Comparison of ENCODE assay signal across 13 cellular contexts in the genomic region with DNA sequence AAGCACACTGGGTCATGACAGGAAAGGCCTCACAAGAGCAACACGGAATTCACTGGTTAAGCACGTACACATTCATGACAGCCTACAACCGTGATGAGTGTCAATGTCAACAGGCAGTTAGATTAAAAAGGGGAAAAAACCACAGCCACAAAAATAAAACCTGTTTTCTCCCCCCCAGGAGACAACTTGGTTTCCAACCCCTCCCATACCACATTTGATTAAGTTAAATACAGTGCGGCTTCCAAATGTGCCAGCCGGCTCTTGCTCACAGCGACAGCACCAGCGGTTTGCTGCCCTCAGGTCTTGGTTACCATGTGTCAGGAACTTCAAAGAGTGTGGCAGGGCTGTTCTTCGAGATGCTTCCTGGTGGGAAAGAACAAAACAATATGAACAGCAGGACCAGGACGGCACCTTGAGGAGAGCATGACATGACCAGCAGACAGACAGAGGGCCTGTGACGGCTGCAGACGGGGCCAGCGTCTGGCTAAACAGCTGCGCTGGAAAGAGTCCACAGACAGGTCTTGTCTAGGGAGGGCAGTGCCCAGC.
DNase-seq lines count a peak whose midpoint lies in the region; ATAC-seq and TF ChIP-seq lines count a peak whose summit lies in the region.
"Had no signal": no experiment of that assay in that cellular context is flagged by ENCODE, and none has a peak within 500 bp of the region (broad histone marks: within the 10 kb centered on the region; RNA-seq: fewer than 3 reads in every experiment).

No MANE protein-coding gene starts in this region.

- POLR2A ChIA-PET in HEK293T (lab: Yijun Ruan, JAX), result no interaction called here

- no peak for TF ChIP-seq CTCF in chondrocyte (IDR thresholded peaks at IDR 0.05)
- TF ChIP-seq CTCF in gastrocnemius medialis (IDR thresholded peaks at IDR 0.05 in 4 of 5, conservative IDR thresholded peaks at IDR 0.05 in 1 of 5), result no peak

- H3K9me3 Mint-ChIP-seq in activated CD4-positive, alpha-beta T cell treated with anti-CD3 and anti-CD28 coated beads, Interleukin-2, amount 10 ng/mL, durations not matched to agents 24 days and 14 days, result no peaks in the 10 kb centered on the region
- peaks cover 6% of the 10 kb centered on the region for H3K9me3 Mint-ChIP-seq in chondrocyte (ENCODE audit: low read depth)

- in situ Hi-C loops in gastrocnemius medialis (cut with MboI; ENCODE audit: low sequenced_read_pairs in 4 of 4), result loop anchor here in 1 of 4 donors (10.0 kb wide), 1 partner anchor 132 kb away; no protein-coding TSS in a partner anchor

- peak overlapping the region; percentile 31 for H3K27ac Mint-ChIP-seq in activated CD4-positive, alpha-beta T cell treated with anti-CD3 and anti-CD28 coated beads, Interleukin-2, amount 10 ng/mL, durations not matched to agents 24 days and 14 days
- H3K27ac Mint-ChIP-seq in chondrocyte (ENCODE audit: unreplicated experiment), result peak overlapping the region; percentile 33

- peak overlapping the region; percentile 88 for H3K27ac ChIP-seq in SJCRH30
- peak overlapping the region; percentile 77 to 85 (median 82) for H3K27ac ChIP-seq in gastrocnemius medialis
- H3K27ac ChIP-seq: breast epithelium, GM23248 had no signal

- peaks cover 18% of the 10 kb centered on the region for H3K4me1 Mint-ChIP-seq in activated CD4-positive, alpha-beta T cell treated with anti-CD3 and anti-CD28 coated beads, Interleukin-2, amount 10 ng/mL, durations not matched to agents 24 days and 14 days
- peaks cover 28% of the 10 kb centered on the region for H3K4me1 Mint-ChIP-seq in chondrocyte (ENCODE audit: low read depth)

- CTCF ChIA-PET in HEK293T (lab: Yijun Ruan, JAX), result no interaction called here

- H3K27me3 Mint-ChIP-seq in activated CD4-positive, alpha-beta T cell treated with anti-CD3 and anti-CD28 coated beads, Interleukin-2, amount 10 ng/mL, durations not matched to agents 24 days and 14 days, result no peaks in the 10 kb centered on the region
- H3K27me3 Mint-ChIP-seq in chondrocyte (ENCODE audit: low read depth), result no peaks in the 10 kb centered on the region

- peaks cover 34% of the 10 kb centered on the region for H3K4me1 ChIP-seq in SJCRH30
- H3K4me1 ChIP-seq in gastrocnemius medialis, result peaks cover 8 to 17% of the 10 kb centered on the region in 2 donors
- H3K4me1 ChIP-seq: breast epithelium had no signal

- intact Hi-C loops in activated CD4-positive, alpha-beta T cell treated with anti-CD3 and anti-CD28 coated beads, Interleukin-2, amount 10 ng/mL, durations not matched to agents 24 days and 14 days (cut with micrococcal nuclease), result no loop called here
- intact Hi-C loops in gastrocnemius medialis (cut with DNase I; ENCODE audit: low total_unique reads), result loop anchor here (5.0 kb wide), 3 partner anchors 51 to 134 kb away; no protein-coding TSS in a partner anchor

- peak in 1 of 2 donors; percentile 17 for TF ChIP-seq POLR2A in gastrocnemius medialis (IDR thresholded peaks at IDR 0.05)

- peak overlapping the region; percentile 24 for H3K4me3 Mint-ChIP-seq in activated CD4-positive, alpha-beta T cell treated with anti-CD3 and anti-CD28 coated beads, Interleukin-2, amount 10 ng/mL, durations not matched to agents 24 days and 14 days
- peak overlapping the region; percentile 15 for H3K4me3 Mint-ChIP-seq in chondrocyte (ENCODE audit: unreplicated experiment)

- no peaks in the 10 kb centered on the region for H3K27me3 ChIP-seq in SJCRH30
- no peaks in the 10 kb centered on the region for H3K27me3 ChIP-seq in gastrocnemius medialis
- H3K27me3 ChIP-seq: breast epithelium had no signal

- no peaks in the 10 kb centered on the region for H3K9me3 ChIP-seq in SJCRH30 (replicated peaks)
- no peaks in the 10 kb centered on the region for H3K9me3 ChIP-seq in gastrocnemius medialis
- H3K9me3 ChIP-seq: breast epithelium had no signal

- no peak for DNase-seq in activated CD4-positive, alpha-beta T cell treated with anti-CD3 and anti-CD28 coated beads, Interleukin-2, amount 10 ng/mL, durations not matched to agents 24 days and 14 days
- DNase-seq in activated CD4-positive, alpha-beta T cell treated with anti-CD3 and anti-CD28 coated beads, Interleukin-2, amount 50 U/mL, for 48 hours, result no peak
- DNase-seq in SJCRH30, result peak; percentile 87 to 88
- no peak for DNase-seq in chondrocyte (ENCODE audit: low spot score)
- DNase-seq in gastrocnemius medialis, result peak; percentile 78 to 92
- no peak for DNase-seq in HEK293T (ENCODE audit: extremely low spot score)
- DNase-seq: ACHN, DMS79 treated with DMSO at 0.1 percent for 48 hours, GM23248 had no signal

- ATAC-seq in gastrocnemius medialis, result peak; percentile 92 to 97
- no peak for ATAC-seq in GM18868 (IDR thresholded peaks at IDR 0.05; ENCODE audit: unreplicated experiment)
- ATAC-seq in HG03460 (IDR thresholded peaks at IDR 0.05; ENCODE audit: unreplicated experiment), result no peak
- ATAC-seq: left lobe of liver had no signal

- peaks cover 15% of the 10 kb centered on the region for H3K36me3 Mint-ChIP-seq in activated CD4-positive, alpha-beta T cell treated with anti-CD3 and anti-CD28 coated beads, Interleukin-2, amount 10 ng/mL, durations not matched to agents 24 days and 14 days (ENCODE audit: low read depth)
- H3K36me3 Mint-ChIP-seq in chondrocyte (ENCODE audit: low read depth), result peaks cover 6% of the 10 kb centered on the region

- H3K4me3 ChIP-seq in SJCRH30 (0 out of 2 replicates have a peak overlapping the region, but pooled peaks have one; percentile 17), gastrocnemius medialis (peak overlapping the region; percentile 22 to 40 (median 32))
- H3K4me3 ChIP-seq: breast epithelium, GM23248 had no signal

- no peaks in the 10 kb centered on the region for H3K36me3 ChIP-seq in SJCRH30
- H3K36me3 ChIP-seq in gastrocnemius medialis, result no peaks in the 10 kb centered on the region
- H3K36me3 ChIP-seq: breast epithelium had no signal

TF ChIP-seq in HEK293T, 16 proteins besides CTCF, POLR2A, EP300 and RAD21:
- TF ChIP-seq PKNOX1 (IDR thresholded peaks at IDR 0.05), result no peak
- TF ChIP-seq TARDBP (IDR thresholded peaks at IDR 0.05), result no peak
- TF ChIP-seq CTBP1 (IDR thresholded peaks at IDR 0.05; ENCODE audit: borderline replicate concordance), result no peak
- no peak for TF ChIP-seq SUZ12 (IDR thresholded peaks at IDR 0.05)
- TF ChIP-seq HDGF (IDR thresholded peaks at IDR 0.05; ENCODE audit: borderline replicate concordance), result no peak
- TF ChIP-seq ZNF384 (IDR thresholded peaks at IDR 0.05), result no peak
- TF ChIP-seq L3MBTL2 (conservative IDR thresholded peaks at IDR 0.05), result no peak
- no peak for TF ChIP-seq SP1 (IDR thresholded peaks at IDR 0.05)
- TF ChIP-seq BHLHE40 (IDR thresholded peaks at IDR 0.05; ENCODE audit: borderline replicate concordance), result no peak
- no peak for TF ChIP-seq FOXA1 (IDR thresholded peaks at IDR 0.05)
- no peak for TF ChIP-seq ARNT (IDR thresholded peaks at IDR 0.05)
- TF ChIP-seq FOXM1 (IDR thresholded peaks at IDR 0.05; ENCODE audit: borderline replicate concordance), result no peak

Comparison
In these comparisons a context has a peak if more than half of its experiments do, and no peak if none do; other contexts are left out.
1. DNase-seq: peak in SJCRH30 (2 of 2) and gastrocnemius medialis (2 of 2); none in activated CD4-positive, alpha-beta T cell treated with anti-CD3 and anti-CD28 coated beads, Interleukin-2, amount 10 ng/mL, durations not matched to agents 24 days and 14 days (single experiment), activated CD4-positive, alpha-beta T cell treated with anti-CD3 and anti-CD28 coated beads, Interleukin-2, amount 50 U/mL, for 48 hours (0 of 2), chondrocyte (single experiment) and HEK293T (single experiment).
2. ATAC-seq: peak in gastrocnemius medialis (2 of 2); none in GM18868 (single experiment) and HG03460 (single experiment).